Comparison of ENCODE assay signal across 9 cellular contexts in the genomic region with DNA sequence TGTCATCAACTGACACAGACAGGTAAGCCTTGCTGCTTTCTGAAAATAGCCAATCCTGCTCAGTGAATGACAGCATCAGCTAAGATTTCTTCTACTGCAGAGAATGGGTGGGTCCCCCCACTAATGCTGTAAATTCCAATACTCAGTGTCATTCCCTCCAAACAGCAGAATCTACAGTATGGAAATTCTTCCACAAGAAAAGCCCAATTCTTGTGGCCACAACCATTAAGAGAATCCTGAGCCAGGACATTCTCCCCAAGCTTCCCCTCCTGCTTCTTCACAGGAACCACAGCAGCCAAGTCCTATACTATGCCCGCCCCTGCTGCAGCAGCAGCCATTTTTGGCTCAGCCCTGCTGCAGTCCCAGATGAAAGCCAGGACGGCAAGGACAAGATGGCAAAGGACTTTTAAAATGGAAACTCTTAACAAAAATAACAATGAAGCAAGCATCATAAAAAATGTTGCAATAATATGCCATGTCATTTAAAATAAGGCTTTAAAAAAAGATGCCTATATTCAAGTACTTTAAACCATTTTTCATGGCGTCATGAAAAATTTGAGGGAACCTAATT. TPM values are rescaled to one million over a fixed set of nuclear protein-coding genes. Genes with fewer than 3 reads are reported as not detected.
DNase-seq lines count a peak whose midpoint lies in the region; ATAC-seq and TF ChIP-seq lines count a peak whose summit lies in the region.
"Had no signal": no experiment of that assay in that cellular context is flagged by ENCODE, and none has a peak within 500 bp of the region (broad histone marks: within the 10 kb centered on the region; RNA-seq: fewer than 3 reads in every experiment).

No MANE protein-coding gene starts in this region.

- no peak for TF ChIP-seq POLR2A in body of pancreas (IDR thresholded peaks at IDR 0.05)

- 83 to 85% methylated on average over 3 of the region's 3 CpGs for WGBS in body of pancreas, 2 donors

- DNase-seq in H7 (peak; percentile 21), ascending aorta (ENCODE audit: low spot score in 2 of 2) (no peak), hippocampal formation (lab: John Stamatoyannopoulos, UW) (peak; percentile 11 to 40), NCI-H146 treated with DMSO at 0.1 percent for 48 hours (lab: John Stamatoyannopoulos, UW; ENCODE audit: unreplicated experiment) (no peak), body of pancreas (no peak), NCI-H2171 treated with DMSO at 0.1 percent for 48 hours (lab: John Stamatoyannopoulos, UW) (no peak)
- DNase-seq in activated T-cell treated with anti-CD3 and anti-CD28 coated beads, Interleukin-2, amount 50 U/mL, for 1 hour, result no peak
- DNase-seq: activated naive CD8-positive, alpha-beta T cell treated with anti-CD3 and anti-CD28 coated beads, Interleukin-2, amount 10 ng/mL, durations not matched to agents 7 days and 5 days had no signal

- ATAC-seq in body of pancreas, result no peak

- H3K4me3 ChIP-seq in H7 (ENCODE audit: insufficient read depth, low read depth, low read length), result no peak overlapping the region
- no peak overlapping the region for H3K4me3 ChIP-seq in ascending aorta
- H3K4me3 ChIP-seq in skin epidermis, result no peak overlapping the region
- no peak overlapping the region for H3K4me3 ChIP-seq in body of pancreas

- H3K36me3 ChIP-seq in H7 (replicated peaks; ENCODE audit: control insufficient read depth, insufficient read depth, low read length) (no peaks in the 10 kb centered on the region), ascending aorta (peaks cover 0 to 3% of the 10 kb centered on the region in 2 donors), body of pancreas (replicated peaks in 1 of 2; ENCODE audit: insufficient read depth in 1 of 2, low read depth in 2 of 2) (no peaks in the 10 kb centered on the region)

- H3K4me1 ChIP-seq in ascending aorta (peaks cover 3 to 10% of the 10 kb centered on the region in 2 donors), body of pancreas (no peaks in the 10 kb centered on the region)

- peak overlapping the region; percentile 15 to 43 for H3K27ac ChIP-seq in ascending aorta
- H3K27ac ChIP-seq in skin epidermis, result peak overlapping the region in 14 of 21 experiments; percentile 1 to 73 (median 44)
- peak overlapping the region in 2 of 4 donors; percentile 18 to 43 for H3K27ac ChIP-seq in body of pancreas

- intact Hi-C loops in ascending aorta (cut with DNase I), result no loop called here
- intact Hi-C loops in body of pancreas (cut with DNase I), result no loop called here

- H3K27me3 ChIP-seq in H7 (ENCODE audit: control insufficient read depth, insufficient read depth, low read length) (no peaks in the 10 kb centered on the region), ascending aorta (no peaks in the 10 kb centered on the region), body of pancreas (no peaks in the 10 kb centered on the region)

- no peak for TF ChIP-seq CTCF in ascending aorta (IDR thresholded peaks at IDR 0.05)
- TF ChIP-seq CTCF in body of pancreas (IDR thresholded peaks at IDR 0.05), result no peak

- no peaks in the 10 kb centered on the region for H3K9me3 ChIP-seq in ascending aorta
- H3K9me3 ChIP-seq in body of pancreas, result no peaks in the 10 kb centered on the region

RNA-seq across cellular contexts. Expression of a gene that starts 26.8 kb away (rescaled TPM):
- total RNA-seq in H7 (2014; rRNA removed; shearing (Covaris generic)), result 56.7 and 80.5 TPM in 2 replicates
- 33.7 TPM for total RNA-seq in ascending aorta
- 10 to 100 TPM; 20.8 to 48.8 TPM for total RNA-seq in body of pancreas

Comparison
In these comparisons a context has a peak if more than half of its experiments do, and no peak if none do; other contexts are left out.
1. DNase-seq: peak in H7 (single experiment) and hippocampal formation (2 of 2); none in ascending aorta (0 of 2), activated T-cell treated with anti-CD3 and anti-CD28 coated beads, Interleukin-2, amount 50 U/mL, for 1 hour (single experiment), NCI-H146 treated with DMSO at 0.1 percent for 48 hours (single experiment), body of pancreas (0 of 4) and NCI-H2171 treated with DMSO at 0.1 percent for 48 hours (single experiment).